In genomic region chr12:69239286-69239921, GRCh38 we compare ENCODE assay signal across 1 cellular context.
TF ChIP-seq lines count a peak whose summit lies in the region.

Gene CPSF6, plus strand, starts transcription at chr12:69239569. Its CDS starts 78 bp downstream, at chr12:69239647.

TF ChIP-seq in HepG2, 621 proteins besides CTCF, POLR2A, EP300 and RAD21 (continued from another document and continues in another):
- TF ChIP-seq ZNF331 (CRISPR knock-in tag; IDR thresholded peaks at IDR 0.05) = peak; percentile 68; the same call in 1 of the 2 replicates
- TF ChIP-seq MYC (CRISPR knock-in tag; IDR thresholded peaks at IDR 0.05; ENCODE audit: borderline replicate concordance) = peak; percentile 68
- no peak for TF ChIP-seq PCBP2 (optimal IDR thresholded peaks at IDR 0.05; ENCODE audit: low read depth, low read length, poor library complexity, severe bottlenecking)
- TF ChIP-seq BRCA1 (CRISPR knock-in tag; IDR thresholded peaks at IDR 0.05) = no peak
- TF ChIP-seq MBNL3 (CRISPR knock-in tag; conservative IDR thresholded peaks at IDR 0.05) = no peak
- peak; percentile 46 for TF ChIP-seq ARID5B (CRISPR knock-in tag; IDR thresholded peaks at IDR 0.05)
- TF ChIP-seq REST (IDR thresholded peaks at IDR 0.05; ENCODE audit: borderline replicate concordance in 1 of 2, low read depth in 1 of 2, low read length in 2 of 2) = peak in 1 of 2 experiments; percentile 56; a peak in 1 of 4 replicates
- no peak for TF ChIP-seq AHDC1 (CRISPR knock-in tag; IDR thresholded peaks at IDR 0.05; ENCODE audit: borderline replicate concordance)
- no peak for TF ChIP-seq ATF1 (CRISPR knock-in tag; IDR thresholded peaks at IDR 0.05)
- TF ChIP-seq ZBTB1 (CRISPR knock-in tag; IDR thresholded peaks at IDR 0.05; ENCODE audit: borderline replicate concordance) = no peak
- no peak for TF ChIP-seq ZNF776 (CRISPR knock-in tag; IDR thresholded peaks at IDR 0.05)
- no peak for TF ChIP-seq ZNF292 (CRISPR knock-in tag; IDR thresholded peaks at IDR 0.05; ENCODE audit: borderline replicate concordance, low read depth)
- peak; percentile 34; the same call in 1 of the 2 replicates for TF ChIP-seq FOSL2 (CRISPR knock-in tag; IDR thresholded peaks at IDR 0.05)
- TF ChIP-seq ARID3A (IDR thresholded peaks at IDR 0.05; ENCODE audit: low read depth, low read length) = no peak
- no peak for TF ChIP-seq ZNF281 (CRISPR knock-in tag; IDR thresholded peaks at IDR 0.05; ENCODE audit: borderline replicate concordance)
- no peak for TF ChIP-seq ARHGAP35 (CRISPR knock-in tag; IDR thresholded peaks at IDR 0.05; ENCODE audit: borderline replicate concordance)
- no peak for TF ChIP-seq ZSCAN12 (CRISPR knock-in tag; IDR thresholded peaks at IDR 0.05)
- no peak for TF ChIP-seq LBX2 (CRISPR knock-in tag; IDR thresholded peaks at IDR 0.05; ENCODE audit: borderline replicate concordance)
- no peak for TF ChIP-seq PLSCR1 (CRISPR knock-in tag; IDR thresholded peaks at IDR 0.05; ENCODE audit: borderline replicate concordance)
- TF ChIP-seq ZZZ3 (CRISPR knock-in tag; IDR thresholded peaks at IDR 0.05; ENCODE audit: borderline replicate concordance) = no peak
- TF ChIP-seq ZBTB26 (CRISPR knock-in tag; IDR thresholded peaks at IDR 0.05; ENCODE audit: borderline replicate concordance) = peak; percentile 28; the same call in 1 of the 2 replicates
- TF ChIP-seq SIN3B (IDR thresholded peaks at IDR 0.05; ENCODE audit: low read length) = no peak
- peak; percentile 29; the same call in 1 of the 2 replicates for TF ChIP-seq HMGXB3 (CRISPR knock-in tag; IDR thresholded peaks at IDR 0.05; ENCODE audit: borderline replicate concordance)
- TF ChIP-seq ZNF672 (CRISPR knock-in tag; IDR thresholded peaks at IDR 0.05) = no peak
- no peak for TF ChIP-seq MIER2 (CRISPR knock-in tag; IDR thresholded peaks at IDR 0.05)
- TF ChIP-seq ZNF556 (CRISPR knock-in tag; IDR thresholded peaks at IDR 0.05; ENCODE audit: borderline replicate concordance) = no peak
- no peak for TF ChIP-seq ZFAT (CRISPR knock-in tag; conservative IDR thresholded peaks at IDR 0.05)
